Comparison of ENCODE assay signal across 29 cellular contexts in genomic region chr14:100453930-100454329, GRCh38.
"Had no signal": no experiment of that assay in that cellular context is flagged by ENCODE, and none has a peak within 500 bp of the region (broad histone marks: within the 10 kb centered on the region; RNA-seq: fewer than 3 reads in every experiment).

No MANE protein-coding gene starts in this region.

- ATAC-seq: esophagus mucosa; gastrocnemius medialis; left cardiac atrium; left lung; natural killer cell treated with Interleukin-12 subunit alpha and Interleukin-12 subunit beta and Interleukin-15 and Interleukin-18, amount 100 ng/mL, for 72 hours; sciatic nerve; stimulated activated naive CD8-positive, alpha-beta T cell treated with anti-CD3 and anti-CD28 coated beads, Interleukin-15, amount 100 ng/mL, for 72 hours; upper lobe of right lung had no signal

- H3K27ac Mint-ChIP-seq: mesothelial cell of epicardium; naive B cell; natural killer cell treated with Interleukin-12 subunit alpha and Interleukin-12 subunit beta and Interleukin-15 and Interleukin-18, amount 100 ng/mL, for 72 hours; stimulated activated naive CD8-positive, alpha-beta T cell treated with anti-CD3 and anti-CD28 coated beads, Interleukin-15, amount 100 ng/mL, for 72 hours had no signal

- H3K27ac ChIP-seq: dorsolateral prefrontal cortex, epithelial cell of prostate, gastrocnemius medialis, left lung, prostate gland, right atrium auricular region, suprapubic skin, transverse colon, upper lobe of right lung, uterus had no signal

- H3K27me3 Mint-ChIP-seq: naive B cell; natural killer cell treated with Interleukin-12 subunit alpha and Interleukin-12 subunit beta and Interleukin-15 and Interleukin-18, amount 100 ng/mL, for 72 hours; stimulated activated naive CD8-positive, alpha-beta T cell treated with anti-CD3 and anti-CD28 coated beads, Interleukin-15, amount 100 ng/mL, for 72 hours had no signal

- H3K27me3 ChIP-seq: dorsolateral prefrontal cortex, gastrocnemius medialis, left lung, right atrium auricular region, suprapubic skin, transverse colon, upper lobe of right lung, uterus had no signal

- DNase-seq: dorsolateral prefrontal cortex; effector CD4-positive, alpha-beta T cell; foreskin fibroblast; gastrocnemius medialis; head of caudate nucleus; left cardiac atrium; left lung; mesenchymal stem cell; mucosa of descending colon; naive B cell; stimulated activated CD4-positive, alpha-beta T cell treated with anti-CD3 and anti-CD28 coated beads, Interleukin-12 subunit alpha, Interleukin-12 subunit beta, amount 100 ng/mL, for 4 hours; stimulated activated CD4-positive, alpha-beta T cell treated with anti-CD3 and anti-CD28 coated beads, Interleukin-1b, Interleukin-23, amount 100 ng/mL, for 48 hours; stimulated activated CD4-positive, alpha-beta T cell treated with anti-CD3 and anti-CD28 coated beads, Interleukin-4, amount 100 ng/mL, for 1 hour; stimulated activated CD8-positive, alpha-beta memory T cell treated with anti-CD3 and anti-CD28 coated beads, Interleukin-4, amount 100 ng/mL, for 48 hours; stimulated activated naive CD4-positive, alpha-beta T cell; stimulated activated naive CD8-positive, alpha-beta T cell treated with anti-CD3 and anti-CD28 coated beads, Interleukin-15, amount 100 ng/mL, for 72 hours; transverse colon; upper lobe of right lung; uterus had no signal

- H3K4me1 ChIP-seq: gastrocnemius medialis, left lung, prostate gland, right atrium auricular region, suprapubic skin, upper lobe of right lung, uterus had no signal

- H3K36me3 ChIP-seq: gastrocnemius medialis, left lung, prostate gland, right atrium auricular region, suprapubic skin, transverse colon, upper lobe of right lung, uterus had no signal

- H3K9me3 ChIP-seq: gastrocnemius medialis, left lung, mucosa of descending colon, prostate gland, right atrium auricular region, suprapubic skin, transverse colon, upper lobe of right lung, uterus had no signal

- H3K4me3 ChIP-seq: dorsolateral prefrontal cortex, gastrocnemius medialis, left lung, mucosa of descending colon, prostate gland, right atrium auricular region, smooth muscle cell, suprapubic skin, transverse colon, upper lobe of right lung, uterus had no signal

- H3K4me3 Mint-ChIP-seq: mesothelial cell of epicardium; natural killer cell treated with Interleukin-12 subunit alpha and Interleukin-12 subunit beta and Interleukin-15 and Interleukin-18, amount 100 ng/mL, for 72 hours; neural crest cell; stimulated activated naive CD8-positive, alpha-beta T cell treated with anti-CD3 and anti-CD28 coated beads, Interleukin-15, amount 100 ng/mL, for 72 hours had no signal

- H3K4me1 Mint-ChIP-seq: mesothelial cell of epicardium; stimulated activated naive CD8-positive, alpha-beta T cell treated with anti-CD3 and anti-CD28 coated beads, Interleukin-15, amount 100 ng/mL, for 72 hours had no signal

- H3K9me3 Mint-ChIP-seq: mesothelial cell of epicardium; natural killer cell treated with Interleukin-12 subunit alpha and Interleukin-12 subunit beta and Interleukin-15 and Interleukin-18, amount 100 ng/mL, for 72 hours; neural crest cell; stimulated activated naive CD8-positive, alpha-beta T cell treated with anti-CD3 and anti-CD28 coated beads, Interleukin-15, amount 100 ng/mL, for 72 hours had no signal

- H3K36me3 Mint-ChIP-seq: mesothelial cell of epicardium; natural killer cell treated with Interleukin-12 subunit alpha and Interleukin-12 subunit beta and Interleukin-15 and Interleukin-18, amount 100 ng/mL, for 72 hours had no signal
